1 cellular context compared by ENCODE assay signal in genomic region chr5:134467231-134467630, GRCh38.
TF ChIP-seq lines count a peak whose summit lies in the region.

No MANE protein-coding gene starts in this region.

TF ChIP-seq in H1, 55 proteins besides CTCF, POLR2A, EP300 and RAD21:
- TF ChIP-seq CTBP2 (IDR thresholded peaks at IDR 0.05; ENCODE audit: borderline replicate concordance, insufficient read depth, insufficient read length, low read length) (no peak), YY1 (IDR thresholded peaks at IDR 0.05; ENCODE audit: low read depth, low read length) (0 out of 2 replicates have a peak, but pooled peaks have one; percentile 0), CHD7 (IDR thresholded peaks at IDR 0.05; ENCODE audit: insufficient replicate concordance, low read length) (no peak)
